25 cellular contexts compared by ENCODE assay signal in genomic region chr6:168121308-168121665, GRCh38.
DNase-seq lines count a peak whose midpoint lies in the region; ATAC-seq, FAIRE-seq and TF ChIP-seq lines count a peak whose summit lies in the region.
"Had no signal": no experiment of that assay in that cellular context is flagged by ENCODE, and none has a peak within 500 bp of the region (broad histone marks: within the 10 kb centered on the region; RNA-seq: fewer than 3 reads in every experiment).

No MANE protein-coding gene starts in this region.

- no peak overlapping the region for H3K27ac Mint-ChIP-seq in activated T-cell treated with anti-CD3 and anti-CD28 coated beads, Interleukin-2, amount 50 U/mL, for 24 hours
- peak overlapping the region; percentile 54 for H3K27ac Mint-ChIP-seq in stimulated activated naive CD8-positive, alpha-beta T cell treated with anti-CD3 and anti-CD28 coated beads, Interleukin-15, Interleukin-2, amounts not matched to agents 100 ng/mL and 50 ng/mL, for 24 hours
- H3K27ac Mint-ChIP-seq: activated naive CD8-positive, alpha-beta T cell treated with anti-CD3 and anti-CD28 coated beads, Interleukin-2, amount 10 ng/mL, durations not matched to agents 7 days and 5 days; brain; IgD-negative memory B cell; mesothelial cell of epicardium had no signal

- no peaks in the 10 kb centered on the region for H3K27me3 ChIP-seq in OCI-LY3 (ENCODE audit: low read depth, low read length)
- H3K27me3 ChIP-seq: colonic mucosa, MG63 had no signal

- H2AFZ ChIP-seq in OCI-LY3 (ENCODE audit: low read depth, low read length) = 0 out of 2 replicates have a peak overlapping the region, but pooled peaks have one; percentile 21

- no peak for ATAC-seq in GM19023 (IDR thresholded peaks at IDR 0.05; ENCODE audit: unreplicated experiment)
- ATAC-seq in HG03571 (IDR thresholded peaks at IDR 0.05; ENCODE audit: unreplicated experiment) = no peak
- ATAC-seq: psoas muscle had no signal

- FAIRE-seq in GM19239 (lab: Jason Lieb, UNC) = no peak
- FAIRE-seq: endometrium, small intestine had no signal

- H3K9ac ChIP-seq in OCI-LY3 (ENCODE audit: low read length) = no peak overlapping the region

- H3K4me1 ChIP-seq in OCI-LY3 (ENCODE audit: low read length) = peaks cover 12% of the 10 kb centered on the region
- H3K4me1 ChIP-seq: colonic mucosa, psoas muscle had no signal

- H3K4me2 ChIP-seq in OCI-LY3 (ENCODE audit: low read length) = peak overlapping the region; percentile 36; the same call in 1 of the 2 replicates

- no peaks in the 10 kb centered on the region for H3K9me3 ChIP-seq in OCI-LY3 (ENCODE audit: insufficient read depth, low read length)
- H3K9me3 ChIP-seq: colonic mucosa, MG63, psoas muscle had no signal

- TF ChIP-seq CTCF in OCI-LY3 (IDR thresholded peaks at IDR 0.05; ENCODE audit: low read depth, low read length) = no peak

- no peaks in the 10 kb centered on the region for H4K20me1 ChIP-seq in OCI-LY3 (ENCODE audit: insufficient read depth, low read length)

- H3K4me3 Mint-ChIP-seq in activated T-cell treated with anti-CD3 and anti-CD28 coated beads, Interleukin-2, amount 50 U/mL, for 24 hours = no peak overlapping the region
- H3K4me3 Mint-ChIP-seq in stimulated activated naive CD8-positive, alpha-beta T cell treated with anti-CD3 and anti-CD28 coated beads, Interleukin-15, Interleukin-2, amounts not matched to agents 100 ng/mL and 50 ng/mL, for 24 hours = no peak overlapping the region
- H3K4me3 Mint-ChIP-seq: activated naive CD8-positive, alpha-beta T cell treated with anti-CD3 and anti-CD28 coated beads, Interleukin-2, amount 10 ng/mL, durations not matched to agents 7 days and 5 days; brain; IgD-negative memory B cell; mesothelial cell of epicardium; neural crest cell had no signal

- no peaks in the 10 kb centered on the region for H3K79me2 ChIP-seq in OCI-LY3 (ENCODE audit: low read length)

- no peak overlapping the region for H3K4me3 ChIP-seq in OCI-LY3 (ENCODE audit: low read length)
- H3K4me3 ChIP-seq: colonic mucosa, MG63, psoas muscle, SK-N-MC had no signal

- peak; percentile 24 to 29 for DNase-seq in activated T-cell treated with anti-CD3 and anti-CD28 coated beads, Interleukin-2, amount 50 U/mL, for 48 hours
- no peak for DNase-seq in activated T-cell treated with anti-CD3 and anti-CD28 coated beads, Interleukin-2, amount 50 U/mL, for 24 hours
- DNase-seq in islet precursor cell (peak; percentile 33), GM19239 (ENCODE audit: insufficient read length, low spot score) (no peak)
- DNase-seq: activated naive CD8-positive, alpha-beta T cell treated with anti-CD3 and anti-CD28 coated beads, Interleukin-2, amount 10 ng/mL, durations not matched to agents 7 days and 5 days; MG63; NCI-H146; NCI-H2171; NCI-H524 treated with DMSO at 0.1 percent for 48 hours; RPMI8226; small intestine; T-helper 9 cell had no signal

- no peak overlapping the region for H3K27ac ChIP-seq in OCI-LY3 (ENCODE audit: low read length)
- H3K27ac ChIP-seq: C4-2B, colonic mucosa, psoas muscle, SK-N-MC had no signal

- H3K9me3 Mint-ChIP-seq in activated T-cell treated with anti-CD3 and anti-CD28 coated beads, Interleukin-2, amount 50 U/mL, for 24 hours = no peaks in the 10 kb centered on the region
- no peaks in the 10 kb centered on the region for H3K9me3 Mint-ChIP-seq in stimulated activated naive CD8-positive, alpha-beta T cell treated with anti-CD3 and anti-CD28 coated beads, Interleukin-15, Interleukin-2, amounts not matched to agents 100 ng/mL and 50 ng/mL, for 24 hours
- H3K9me3 Mint-ChIP-seq: neural crest cell had no signal

- peaks cover 14% of the 10 kb centered on the region for H3K27me3 Mint-ChIP-seq in activated T-cell treated with anti-CD3 and anti-CD28 coated beads, Interleukin-2, amount 50 U/mL, for 24 hours
- no peaks in the 10 kb centered on the region for H3K27me3 Mint-ChIP-seq in stimulated activated naive CD8-positive, alpha-beta T cell treated with anti-CD3 and anti-CD28 coated beads, Interleukin-15, Interleukin-2, amounts not matched to agents 100 ng/mL and 50 ng/mL, for 24 hours
- H3K27me3 Mint-ChIP-seq: activated naive CD8-positive, alpha-beta T cell treated with anti-CD3 and anti-CD28 coated beads, Interleukin-2, amount 10 ng/mL, durations not matched to agents 7 days and 5 days had no signal

- H3K36me3 Mint-ChIP-seq in activated T-cell treated with anti-CD3 and anti-CD28 coated beads, Interleukin-2, amount 50 U/mL, for 24 hours (ENCODE audit: low read depth) = no peaks in the 10 kb centered on the region
- H3K36me3 Mint-ChIP-seq in stimulated activated naive CD8-positive, alpha-beta T cell treated with anti-CD3 and anti-CD28 coated beads, Interleukin-15, Interleukin-2, amounts not matched to agents 100 ng/mL and 50 ng/mL, for 24 hours (ENCODE audit: low read depth) = no peaks in the 10 kb centered on the region
- H3K36me3 Mint-ChIP-seq: activated naive CD8-positive, alpha-beta T cell treated with anti-CD3 and anti-CD28 coated beads, Interleukin-2, amount 10 ng/mL, durations not matched to agents 7 days and 5 days; brain; mesothelial cell of epicardium had no signal

- H3K36me3 ChIP-seq in OCI-LY3 (replicated peaks; ENCODE audit: low read depth, low read length) = no peaks in the 10 kb centered on the region
- H3K36me3 ChIP-seq: colonic mucosa, MG63 had no signal

- peaks cover 5% of the 10 kb centered on the region for H3K4me1 Mint-ChIP-seq in activated T-cell treated with anti-CD3 and anti-CD28 coated beads, Interleukin-2, amount 50 U/mL, for 24 hours (ENCODE audit: low read depth)
- peaks cover 4% of the 10 kb centered on the region for H3K4me1 Mint-ChIP-seq in stimulated activated naive CD8-positive, alpha-beta T cell treated with anti-CD3 and anti-CD28 coated beads, Interleukin-15, Interleukin-2, amounts not matched to agents 100 ng/mL and 50 ng/mL, for 24 hours (ENCODE audit: low read depth)
- H3K4me1 Mint-ChIP-seq: activated naive CD8-positive, alpha-beta T cell treated with anti-CD3 and anti-CD28 coated beads, Interleukin-2, amount 10 ng/mL, durations not matched to agents 7 days and 5 days; IgD-negative memory B cell; mesothelial cell of epicardium; neural crest cell had no signal

Comparison
In these comparisons a context has a peak if more than half of its experiments do, and no peak if none do; other contexts are left out.
1. DNase-seq: peak in activated T-cell treated with anti-CD3 and anti-CD28 coated beads, Interleukin-2, amount 50 U/mL, for 48 hours (2 of 2) and islet precursor cell (single experiment); none in activated T-cell treated with anti-CD3 and anti-CD28 coated beads, Interleukin-2, amount 50 U/mL, for 24 hours (single experiment) and GM19239 (single experiment).